10 cellular contexts compared by ENCODE assay signal in the genomic region with DNA sequence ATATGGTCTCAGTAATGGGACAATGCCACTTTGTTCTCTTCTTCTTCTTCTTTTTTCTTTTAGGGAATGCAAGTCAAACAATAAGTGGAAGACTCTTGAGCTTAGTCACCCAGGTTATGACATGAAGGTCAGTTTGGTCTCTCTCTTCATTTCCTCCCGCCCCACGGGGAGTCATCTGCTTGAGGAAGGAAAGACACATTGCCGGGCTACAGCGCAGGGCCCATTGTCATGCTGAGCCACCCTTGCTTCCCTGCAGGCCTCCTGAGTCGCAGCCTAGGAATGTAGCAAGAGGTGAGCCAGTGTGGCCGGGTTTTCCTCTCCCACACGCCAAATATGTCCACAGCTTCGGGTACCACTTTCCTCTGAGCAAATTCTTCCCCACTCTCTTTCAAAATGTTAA. TPM values are rescaled to one million over a fixed set of nuclear protein-coding genes. Genes with fewer than 3 reads are reported as not detected.
A peak's percentile ranks its signal among the peaks of the same experiment; 100 is the strongest.
DNase-seq lines count a peak whose midpoint lies in the region; ATAC-seq and TF ChIP-seq lines count a peak whose summit lies in the region.
"Had no signal": no experiment of that assay in that cellular context is flagged by ENCODE, and none has a peak within 500 bp of the region (broad histone marks: within the 10 kb centered on the region; RNA-seq: fewer than 3 reads in every experiment).

No MANE protein-coding gene starts in this region.

- BruUV-seq in A673 (replicated peaks; lab: Mats Ljungman, UMichigan), result no TSS peak

- intact Hi-C loops in A673 (cut with micrococcal nuclease; ENCODE audit: unreplicated experiment), result no loop called here

- TF ChIP-seq EP300 in tibial nerve (IDR thresholded peaks at IDR 0.05), result no peak

- peaks cover 7% of the 10 kb centered on the region for H3K4me1 ChIP-seq in A673 (ENCODE audit: insufficient read depth, low read length, poor library complexity, severe bottlenecking)
- H3K4me1 ChIP-seq in tibial nerve, result peaks cover 0 to 3% (median 0%) of the 10 kb centered on the region in 4 donors

- H3K27me3 ChIP-seq in A673 (replicated peaks; ENCODE audit: insufficient read depth, low read depth, low read length, poor library complexity) (no peaks in the 10 kb centered on the region), tibial nerve (no peaks in the 10 kb centered on the region)

- POLR2A ChIA-PET in A673 (lab: Charles Lee; ENCODE audit: low non-redundant PET) (no interaction called here), WTC11 (lab: Charles Lee) (interaction anchor here (0.9 to 1.0 kb wide), 2 partner anchors 48 kb away, joined by 3 to 4 read pairs; no protein-coding TSS in a partner anchor)
- POLR2A ChIA-PET in activated CD8-positive, alpha-beta T cell treated with anti-CD3 and anti-CD28 coated beads, Interleukin-2, amount 10 ng/mL, durations not matched to agents 7 days and 5 days (lab: Charles Lee), result no interaction called here

- H3K9me3 Mint-ChIP-seq in WTC11, result no peaks in the 10 kb centered on the region
- H3K9me3 Mint-ChIP-seq in activated CD8-positive, alpha-beta T cell treated with anti-CD3 and anti-CD28 coated beads, Interleukin-2, amount 10 ng/mL, durations not matched to agents 7 days and 5 days (ENCODE audit: insufficient read depth), result no peaks in the 10 kb centered on the region
- H3K9me3 Mint-ChIP-seq: CD4-positive, CD25-positive, alpha-beta regulatory T cell had no signal

- H3K27ac Mint-ChIP-seq in WTC11, result peak overlapping the region; percentile 82
- no peak overlapping the region for H3K27ac Mint-ChIP-seq in activated CD8-positive, alpha-beta T cell treated with anti-CD3 and anti-CD28 coated beads, Interleukin-2, amount 10 ng/mL, durations not matched to agents 7 days and 5 days

- TF ChIP-seq POLR2A in tibial nerve (IDR thresholded peaks at IDR 0.05), result no peak

- peak; percentile 98 for ATAC-seq in WTC11
- no peak for ATAC-seq in activated CD8-positive, alpha-beta T cell treated with anti-CD3 and anti-CD28 coated beads, Interleukin-2, amount 10 ng/mL, durations not matched to agents 7 days and 5 days

- CTCF ChIA-PET in A673 (lab: Charles Lee) (interaction anchor here (1.2 kb wide), 1 partner anchor 166 kb away, joined by 16 read pairs; no protein-coding TSS in a partner anchor), WTC11 (lab: Charles Lee) (interaction anchor here (1.0 to 1.4 kb wide), 5 partner anchors 8 to 81 kb away, joined by 3 to 5 read pairs (median 3); no protein-coding TSS in a partner anchor)
- CTCF ChIA-PET in activated CD8-positive, alpha-beta T cell treated with anti-CD3 and anti-CD28 coated beads, Interleukin-2, amount 10 ng/mL, durations not matched to agents 7 days and 5 days (lab: Charles Lee), result interaction anchor here (0.9 to 2.1 kb wide), 5 partner anchors 11 to 81 kb away, joined by 3 to 6 read pairs (median 3); no protein-coding TSS in a partner anchor

- 65 to 67% methylated on average over 8 of the region's 8 CpGs for whole genome bisulfite sequencing in tibial nerve, 2 donors

- H3K36me3 ChIP-seq in A673 (ENCODE audit: insufficient read depth, low read length, poor library complexity, severe bottlenecking), result no peaks in the 10 kb centered on the region
- H3K36me3 ChIP-seq in tibial nerve, result no peaks in the 10 kb centered on the region

- no peaks in the 10 kb centered on the region for H3K9me3 ChIP-seq in A673 (ENCODE audit: low read depth, low read length, poor library complexity, severe bottlenecking)
- H3K9me3 ChIP-seq in tibial nerve, result no peaks in the 10 kb centered on the region

- peak overlapping the region; percentile 44 for H3K4me3 Mint-ChIP-seq in WTC11
- H3K4me3 Mint-ChIP-seq in activated CD8-positive, alpha-beta T cell treated with anti-CD3 and anti-CD28 coated beads, Interleukin-2, amount 10 ng/mL, durations not matched to agents 7 days and 5 days, result no peak overlapping the region

- no peak overlapping the region for H3K27ac ChIP-seq in A673 (ENCODE audit: low read depth, low read length, poor library complexity, severe bottlenecking)
- no peak overlapping the region for H3K27ac ChIP-seq in tibial nerve

- H3K36me3 Mint-ChIP-seq in WTC11, result no peaks in the 10 kb centered on the region
- H3K36me3 Mint-ChIP-seq in activated CD8-positive, alpha-beta T cell treated with anti-CD3 and anti-CD28 coated beads, Interleukin-2, amount 10 ng/mL, durations not matched to agents 7 days and 5 days (ENCODE audit: low read depth), result no peaks in the 10 kb centered on the region
- H3K36me3 Mint-ChIP-seq: CD4-positive, CD25-positive, alpha-beta regulatory T cell had no signal

- no peaks in the 10 kb centered on the region for H3K27me3 Mint-ChIP-seq in WTC11 (ENCODE audit: low read depth)
- H3K27me3 Mint-ChIP-seq in activated CD8-positive, alpha-beta T cell treated with anti-CD3 and anti-CD28 coated beads, Interleukin-2, amount 10 ng/mL, durations not matched to agents 7 days and 5 days (ENCODE audit: low read depth), result no peaks in the 10 kb centered on the region

- DNase-seq in A673 (ENCODE audit: low spot score), result peak; percentile 63
- peak; percentile 76 for DNase-seq in HS-5 (ENCODE audit: low read depth)
- DNase-seq in WTC11 (ENCODE audit: low spot score), result peak; percentile 74
- DNase-seq in iPS DF 19.7 (ENCODE audit: low read depth, low spot score), result peak; percentile 74
- no peak for DNase-seq in NCI-H2227 treated with DMSO at 0.1 percent for 48 hours (lab: John Stamatoyannopoulos, UW)
- DNase-seq in NCI-H1694 treated with DMSO at 0.1 percent for 48 hours (lab: John Stamatoyannopoulos, UW), result no peak
- no peak for DNase-seq in tibial nerve (ENCODE audit: low spot score in 2 of 2)
- DNase-seq in activated CD8-positive, alpha-beta T cell treated with anti-CD3 and anti-CD28 coated beads, Interleukin-2, amount 10 ng/mL, durations not matched to agents 7 days and 5 days, result no peak
- DNase-seq: occipital lobe had no signal

- peaks cover 35% of the 10 kb centered on the region for H3K4me1 Mint-ChIP-seq in WTC11
- H3K4me1 Mint-ChIP-seq in activated CD8-positive, alpha-beta T cell treated with anti-CD3 and anti-CD28 coated beads, Interleukin-2, amount 10 ng/mL, durations not matched to agents 7 days and 5 days (ENCODE audit: low read depth), result peaks cover 14% of the 10 kb centered on the region

- TF ChIP-seq CTCF in A673 (conservative IDR thresholded peaks at IDR 0.05; ENCODE audit: low read depth, low read length), result no peak
- TF ChIP-seq CTCF in WTC11 (IDR thresholded peaks at IDR 0.05), result no peak
- no peak for TF ChIP-seq CTCF in tibial nerve (IDR thresholded peaks at IDR 0.05)

- H3K4me3 ChIP-seq in A673 (ENCODE audit: low read depth, low read length, poor library complexity, severe bottlenecking) (no peak overlapping the region), tibial nerve (no peak overlapping the region)

TF ChIP-seq in WTC11, 78 proteins besides CTCF, POLR2A, EP300 and RAD21:
- no peak for TF ChIP-seq SMAD4 (CRISPR knock-in tag; IDR thresholded peaks at IDR 0.05)
- no peak for TF ChIP-seq FOXJ3 (CRISPR knock-in tag; IDR thresholded peaks at IDR 0.05; ENCODE audit: borderline replicate concordance)
- peak; percentile 87 for TF ChIP-seq ZNF423 (CRISPR knock-in tag; IDR thresholded peaks at IDR 0.05)
- TF ChIP-seq TEAD1 (CRISPR knock-in tag; IDR thresholded peaks at IDR 0.05), result peak; percentile 88; the same call in 1 of the 2 replicates
- TF ChIP-seq EMX1 (CRISPR knock-in tag; IDR thresholded peaks at IDR 0.05), result no peak
- peak; percentile 88 for TF ChIP-seq ETV6 (CRISPR knock-in tag; IDR thresholded peaks at IDR 0.05)

RNA-seq across cellular contexts. Expression of gene RAP2B, which starts 47.6 kb away (rescaled TPM):
- total RNA-seq in A673 (2021), result 13.7 and 15.8 TPM in 2 replicates
- total RNA-seq in WTC11 (2021), result 21.8 to 25.6 TPM (median 22.6 TPM) in 3 replicates
- total RNA-seq in tibial nerve, result 10 to 100 TPM; 15.1 to 17.3 (median 15.8) TPM
- total RNA-seq in activated CD8-positive, alpha-beta T cell treated with anti-CD3 and anti-CD28 coated beads, Interleukin-2, amount 10 ng/mL, durations not matched to agents 7 days and 5 days, result 10 to 100 TPM; 16.6 to 17.2 TPM

Comparison
In these comparisons a context has a peak if more than half of its experiments do, and no peak if none do; other contexts are left out.
1. DNase-seq: peak in A673 (single experiment), HS-5 (single experiment), WTC11 (single experiment) and iPS DF 19.7 (single experiment); none in NCI-H2227 treated with DMSO at 0.1 percent for 48 hours (single experiment), NCI-H1694 treated with DMSO at 0.1 percent for 48 hours (single experiment), tibial nerve (0 of 2) and activated CD8-positive, alpha-beta T cell treated with anti-CD3 and anti-CD28 coated beads, Interleukin-2, amount 10 ng/mL, durations not matched to agents 7 days and 5 days (single experiment).